ENCODE assay signal across 9 cellular contexts in genomic region chr16:47037396-47037745, GRCh38.
A peak's percentile ranks its signal among the peaks of the same experiment; 100 is the strongest.
DNase-seq lines count a peak whose midpoint lies in the region; ATAC-seq and TF ChIP-seq lines count a peak whose summit lies in the region.
"Had no signal": no experiment of that assay in that cellular context is flagged by ENCODE, and none has a peak within 500 bp of the region (broad histone marks: within the 10 kb centered on the region; RNA-seq: fewer than 3 reads in every experiment).

No MANE protein-coding gene starts in this region.

- H3K9me3 Mint-ChIP-seq in T-cell, result no peaks in the 10 kb centered on the region
- no peaks in the 10 kb centered on the region for H3K9me3 Mint-ChIP-seq in mesothelial cell of epicardium

- no peaks in the 10 kb centered on the region for H3K36me3 ChIP-seq in subcutaneous abdominal adipose tissue (ENCODE audit: control insufficient read depth in 5 of 5, insufficient read depth in 5 of 5, low read length in 5 of 5)

- H3K9ac ChIP-seq in subcutaneous abdominal adipose tissue (ENCODE audit: low read length in 5 of 5), result peak overlapping the region in 3 of 5 donors; percentile 53 to 69 (median 62)

- CTCF ChIA-PET in T-cell (lab: Charles Lee), result interaction anchor here (0.6 to 2.0 kb wide), 19 partner anchors 15 to 1593 kb away, joined by 3 to 11 read pairs (median 4); partner anchors contain the start of genes ABCC12 (in 2 of the 2) and NETO2 (in 1 of the 2)

- H3K4me3 Mint-ChIP-seq in T-cell, result peak overlapping the region; percentile 70 to 75 (median 73)
- peak overlapping the region; percentile 71 for H3K4me3 Mint-ChIP-seq in mesothelial cell of epicardium

- H3K27ac Mint-ChIP-seq in T-cell, result no peak overlapping the region
- H3K27ac Mint-ChIP-seq in mesothelial cell of epicardium, result no peak overlapping the region

- ATAC-seq in HG03045 (IDR thresholded peaks at IDR 0.05; ENCODE audit: unreplicated experiment) (peak; percentile 22), T-cell (replicated peaks in 1 of 4) (peak; percentile 25 to 55 (median 30))

- no peaks in the 10 kb centered on the region for H3K27me3 ChIP-seq in subcutaneous abdominal adipose tissue (ENCODE audit: control insufficient read depth in 5 of 5, insufficient read depth in 4 of 5, low read length in 5 of 5)

- peaks cover 0 to 3% (median 2%) of the 10 kb centered on the region in 3 donors for H3K4me1 Mint-ChIP-seq in T-cell
- H3K4me1 Mint-ChIP-seq in mesothelial cell of epicardium, result no peaks in the 10 kb centered on the region

- H3K9me3 ChIP-seq in subcutaneous abdominal adipose tissue (ENCODE audit: control insufficient read depth in 5 of 5, low read length in 5 of 5), result no peaks in the 10 kb centered on the region

- peaks cover 0 to 12% (median 8%) of the 10 kb centered on the region in 5 donors for H3K4me1 ChIP-seq in subcutaneous abdominal adipose tissue (ENCODE audit: control insufficient read depth in 5 of 5, insufficient read depth in 5 of 5, low read length in 5 of 5)

- peak overlapping the region in 4 of 5 donors; percentile 51 to 76 (median 72) for H3K4me3 ChIP-seq in subcutaneous abdominal adipose tissue (ENCODE audit: low read depth in 1 of 5, low read length in 5 of 5)

- H3K36me3 Mint-ChIP-seq in T-cell, result no peaks in the 10 kb centered on the region
- H3K36me3 Mint-ChIP-seq in mesothelial cell of epicardium, result no peaks in the 10 kb centered on the region

- POLR2A ChIA-PET in T-cell (lab: Charles Lee), result interaction anchor here (0.5 to 0.7 kb wide), 3 partner anchors 31 to 104 kb away, joined by 3 to 4 read pairs (median 4); no protein-coding TSS in a partner anchor

- DNase-seq in NCI-H2227 (lab: John Stamatoyannopoulos, UW; ENCODE audit: unreplicated experiment) (peak; percentile 47), NCI-H2227 treated with DMSO at 0.1 percent for 48 hours (lab: John Stamatoyannopoulos, UW) (no peak), T-cell (peak in 17 of 34 experiments; percentile 1 to 32 (median 10)), dermis blood vessel endothelial cell (peak; percentile 30), mesothelial cell of epicardium (ENCODE audit: low spot score in 2 of 2, unreplicated experiment in 2 of 2) (no peak), DMS153 (lab: John Stamatoyannopoulos, UW) (no peak)

- H3K27me3 Mint-ChIP-seq in T-cell (peaks cover 2 to 4% of the 10 kb centered on the region in 2 donors), mesothelial cell of epicardium (ENCODE audit: low read depth) (peaks cover 17% of the 10 kb centered on the region)

- no peak overlapping the region for H3K27ac ChIP-seq in subcutaneous abdominal adipose tissue (ENCODE audit: low read depth, low read length)
- H3K27ac ChIP-seq: epithelial cell of prostate had no signal

- TF ChIP-seq CTCF in mesothelial cell of epicardium (IDR thresholded peaks at IDR 0.05; ENCODE audit: unreplicated experiment), result no peak

Comparison
In these comparisons a context has a peak if more than half of its experiments do, and no peak if none do; other contexts are left out.
1. DNase-seq: peak in NCI-H2227 (single experiment) and dermis blood vessel endothelial cell (single experiment); none in NCI-H2227 treated with DMSO at 0.1 percent for 48 hours (single experiment), mesothelial cell of epicardium (0 of 2) and DMS153 (single experiment).